In genomic region chrX:48522291-48522690, GRCh38 we compare ENCODE assay signal across 8 cellular contexts. TPM values are rescaled to one million over a fixed set of nuclear protein-coding genes. Genes with fewer than 3 reads are reported as not detected.
A peak's percentile ranks its signal among the peaks of the same experiment; 100 is the strongest.
DNase-seq lines count a peak whose midpoint lies in the region; TF ChIP-seq lines count a peak whose summit lies in the region.

No MANE protein-coding gene starts in this region.

- WGBS in prostate gland = 10% methylated on average over 7 of the region's 10 CpGs

- no peak for TF ChIP-seq POLR2A in prostate gland (IDR thresholded peaks at IDR 0.05)

- H3K36me3 ChIP-seq in SJCRH30 (no peaks in the 10 kb centered on the region), prostate gland (no peaks in the 10 kb centered on the region)

- peak overlapping the region; percentile 70 for H3K4me3 ChIP-seq in GM08714 (ENCODE audit: low read length)
- H3K4me3 ChIP-seq in SJCRH30 = peak overlapping the region; percentile 83
- H3K4me3 ChIP-seq in fibroblast of pulmonary artery (replicated peaks; ENCODE audit: low read depth, low read length) = peak overlapping the region; percentile 57
- peak overlapping the region; percentile 46 to 48 for H3K4me3 ChIP-seq in prostate gland

- intact Hi-C loops in prostate gland (cut with DNase I) = no loop called here

- TF ChIP-seq CTCF in fibroblast of pulmonary artery (IDR thresholded peaks at IDR 0.05; ENCODE audit: low read length, missing control alignments) (no peak), prostate gland (IDR thresholded peaks at IDR 0.05) (no peak)

- no peaks in the 10 kb centered on the region for H3K27me3 ChIP-seq in SJCRH30
- no peaks in the 10 kb centered on the region for H3K27me3 ChIP-seq in prostate gland (replicated peaks; ENCODE audit: insufficient read depth)

- H3K27ac ChIP-seq in SJCRH30 (peak overlapping the region; percentile 91; the same call in 1 of the 2 replicates), prostate gland (peak overlapping the region; percentile 68)

- in situ Hi-C loops in ACHN (cut with HindIII; ENCODE audit: low pct_ligation_motif_present, low pct_unique_long_range_greater_than_20kb, low sequenced_read_pairs) = no loop called here

- H3K9me3 ChIP-seq in SJCRH30 (replicated peaks) (no peaks in the 10 kb centered on the region), prostate gland (no peaks in the 10 kb centered on the region)

- no peaks in the 10 kb centered on the region for H3K4me1 ChIP-seq in SJCRH30
- H3K4me1 ChIP-seq in prostate gland (replicated peaks) = no peaks in the 10 kb centered on the region

- DNase-seq in SJCRH30 (no peak), fibroblast of pulmonary artery (ENCODE audit: low read depth) (no peak), prostate gland (ENCODE audit: low spot score) (no peak), ACHN (no peak), NCI-H1105 treated with DMSO at 0.1 percent for 48 hours (lab: John Stamatoyannopoulos, UW) (no peak), retina (no peak), hepatic stellate cell (ENCODE audit: low spot score) (no peak)

RNA-seq across cellular contexts. Expression of gene EBP, which starts 0.7 kb away (rescaled TPM):
- 61.7 and 71.9 TPM in 2 replicates for total RNA-seq in SJCRH30 (2014; rRNA removed; shearing (Covaris generic))
- 10 to 100 TPM; 37.8 to 46.9 TPM for total RNA-seq in prostate gland

RNA-seq across cellular contexts. Expression of gene PORCN, which starts 13.5 kb away (rescaled TPM):
- 6.2 and 9.8 TPM in 2 replicates for total RNA-seq in SJCRH30 (2014; rRNA removed; shearing (Covaris generic))
- total RNA-seq in prostate gland = 10 to 100 TPM; 15.1 to 61.7 TPM

RNA-seq across cellular contexts. Expression of gene TBC1D25, which starts 17.2 kb away (rescaled TPM):
- total RNA-seq in SJCRH30 (2014; rRNA removed; shearing (Covaris generic)) = 4.3 and 4.6 TPM in 2 replicates
- total RNA-seq in prostate gland = 10 to 100 TPM in 1 of 2 donors, 1 to 10 TPM in 1; 8.9 to 21.9 TPM

RNA-seq across cellular contexts. Expression of gene FTSJ1, which starts 46.3 kb away (rescaled TPM):
- total RNA-seq in SJCRH30 (2014; rRNA removed; shearing (Covaris generic)) = 28.0 and 29.4 TPM in 2 replicates
- total RNA-seq in prostate gland = 10 to 100 TPM; 44.3 to 56.1 TPM

RNA-seq across cellular contexts. Expression of gene RBM3, which starts 52.0 kb away (rescaled TPM):
- total RNA-seq in SJCRH30 (2014; rRNA removed; shearing (Covaris generic)) = 117 and 135 TPM in 2 replicates
- 100 to 1,000 TPM; 155 to 169 TPM for total RNA-seq in prostate gland
